Comparison of ENCODE assay signal across 1 cellular context in genomic region chr6:158021814-158022748, GRCh38.
TF ChIP-seq lines count a peak whose summit lies in the region.

No MANE protein-coding gene starts in this region.

TF ChIP-seq in GM23338, 12 proteins besides CTCF, POLR2A, EP300 and RAD21 (continued from another document):
- TF ChIP-seq ZNF462 (CRISPR knock-in tag; IDR thresholded peaks at IDR 0.05) (no peak), EZH2 (IDR thresholded peaks at IDR 0.05; ENCODE audit: low read depth, unreplicated experiment) (no peak), NANOG (IDR thresholded peaks at IDR 0.05; ENCODE audit: borderline replicate concordance) (no peak), ZNF114 (CRISPR knock-in tag; IDR thresholded peaks at IDR 0.05) (no peak), CREB1 (CRISPR knock-in tag; IDR thresholded peaks at IDR 0.05; ENCODE audit: low read depth) (no peak), ZNF331 (CRISPR knock-in tag; IDR thresholded peaks at IDR 0.05; ENCODE audit: low read depth) (no peak)
